In the genomic region with DNA sequence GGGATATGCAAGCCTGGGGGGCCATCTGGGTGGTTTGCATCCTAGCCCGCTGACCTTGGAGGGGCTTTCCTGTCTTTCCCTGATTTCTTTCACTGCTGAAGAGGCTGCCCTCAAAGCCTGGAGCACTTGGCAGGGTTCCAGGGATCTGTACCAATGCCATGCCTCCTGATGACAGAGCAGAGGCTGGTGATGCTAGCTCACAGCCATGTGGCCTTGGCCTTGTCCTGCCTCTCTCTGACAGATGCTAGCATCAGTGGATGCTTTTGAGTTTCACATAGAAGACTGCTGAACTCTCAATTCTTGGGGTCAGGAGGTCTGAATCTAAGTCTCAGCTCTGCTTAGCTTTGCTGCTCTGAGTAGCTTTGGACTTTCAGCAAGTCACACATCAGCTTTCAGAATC, we compare ENCODE assay signal across 9 cellular contexts. TPM values are rescaled to one million over a fixed set of nuclear protein-coding genes. Genes with fewer than 3 reads are reported as not detected.
DNase-seq lines count a peak whose midpoint lies in the region; ATAC-seq, FAIRE-seq and TF ChIP-seq lines count a peak whose summit lies in the region.
"Had no signal": no experiment of that assay in that cellular context is flagged by ENCODE, and none has a peak within 500 bp of the region (broad histone marks: within the 10 kb centered on the region; RNA-seq: fewer than 3 reads in every experiment).

No MANE protein-coding gene starts in this region.

- intact Hi-C loops in A673 (cut with micrococcal nuclease; ENCODE audit: unreplicated experiment) (no loop called here), pancreas (cut with DNase I) (no loop called here)

- H3K27me3 ChIP-seq in A673 (replicated peaks; ENCODE audit: insufficient read depth, low read depth, low read length, poor library complexity) = no peaks in the 10 kb centered on the region
- H3K27me3 ChIP-seq in pancreas = no peaks in the 10 kb centered on the region

- H3K27ac ChIP-seq in A673 (ENCODE audit: low read depth, low read length, poor library complexity, severe bottlenecking) (no peak overlapping the region), pancreas (no peak overlapping the region)

- FAIRE-seq in GM18507 (lab: Jason Lieb, UNC) = peak; percentile 67
- no peak for FAIRE-seq in pancreas (lab: Jason Lieb, UNC)

- no peaks in the 10 kb centered on the region for H3K9me3 ChIP-seq in A673 (ENCODE audit: low read depth, low read length, poor library complexity, severe bottlenecking)
- H3K9me3 ChIP-seq in pancreas = no peaks in the 10 kb centered on the region

- H3K36me3 ChIP-seq in A673 (ENCODE audit: insufficient read depth, low read length, poor library complexity, severe bottlenecking) = no peaks in the 10 kb centered on the region
- no peaks in the 10 kb centered on the region for H3K36me3 ChIP-seq in pancreas

- peaks cover 2% of the 10 kb centered on the region for H3K36me3 Mint-ChIP-seq in activated naive CD8-positive, alpha-beta T cell
- no peaks in the 10 kb centered on the region for H3K36me3 Mint-ChIP-seq in activated T-helper 17 cell treated with anti-CD3 and anti-CD28 coated beads, Interleukin-2, amount 50 U/mL, for 72 hours (ENCODE audit: low read depth)
- H3K36me3 Mint-ChIP-seq: mesothelial cell of epicardium had no signal

- ATAC-seq in HG03354 (IDR thresholded peaks at IDR 0.05; ENCODE audit: poor library complexity, severe bottlenecking, unreplicated experiment) (peak; percentile 45), pancreas (peak; percentile 37 to 68 (median 45))
- no peak for ATAC-seq in activated T-helper 17 cell treated with anti-CD3 and anti-CD28 coated beads, Interleukin-2, amount 50 U/mL, for 72 hours (replicated peaks)

- no peak overlapping the region for H3K27ac Mint-ChIP-seq in activated naive CD8-positive, alpha-beta T cell
- no peak overlapping the region for H3K27ac Mint-ChIP-seq in activated T-helper 17 cell treated with anti-CD3 and anti-CD28 coated beads, Interleukin-2, amount 50 U/mL, for 72 hours
- H3K27ac Mint-ChIP-seq: mesothelial cell of epicardium had no signal

- no peaks in the 10 kb centered on the region for H3K27me3 Mint-ChIP-seq in activated naive CD8-positive, alpha-beta T cell
- H3K27me3 Mint-ChIP-seq in activated T-helper 17 cell treated with anti-CD3 and anti-CD28 coated beads, Interleukin-2, amount 50 U/mL, for 72 hours = peaks cover 12% of the 10 kb centered on the region

- peaks cover 43% of the 10 kb centered on the region for H3K4me1 Mint-ChIP-seq in activated naive CD8-positive, alpha-beta T cell (ENCODE audit: low read depth)
- peaks cover 26% of the 10 kb centered on the region for H3K4me1 Mint-ChIP-seq in activated T-helper 17 cell treated with anti-CD3 and anti-CD28 coated beads, Interleukin-2, amount 50 U/mL, for 72 hours

- H3K9me3 Mint-ChIP-seq in activated naive CD8-positive, alpha-beta T cell (ENCODE audit: low read depth) = no peaks in the 10 kb centered on the region
- H3K9me3 Mint-ChIP-seq in activated T-helper 17 cell treated with anti-CD3 and anti-CD28 coated beads, Interleukin-2, amount 50 U/mL, for 72 hours = no peaks in the 10 kb centered on the region
- H3K9me3 Mint-ChIP-seq: mesothelial cell of epicardium had no signal

- CTCF ChIA-PET in A673 (lab: Charles Lee) = no interaction called here

- 88 to 100% methylated on average over 1 of the region's 1 CpG for WGBS in pancreas, 2 donors

- no TSS peak for BruUV-seq in A673 (replicated peaks; lab: Mats Ljungman, UMichigan)

- H3K4me1 ChIP-seq in A673 (ENCODE audit: insufficient read depth, low read length, poor library complexity, severe bottlenecking) (peaks cover 18% of the 10 kb centered on the region), pancreas (peaks cover 0 to 6% (median 0%) of the 10 kb centered on the region in 3 donors)

- H3K4me3 Mint-ChIP-seq in activated naive CD8-positive, alpha-beta T cell = peak overlapping the region; percentile 70
- no peak overlapping the region for H3K4me3 Mint-ChIP-seq in activated T-helper 17 cell treated with anti-CD3 and anti-CD28 coated beads, Interleukin-2, amount 50 U/mL, for 72 hours

- DNase-seq in A673 (ENCODE audit: low spot score) (peak; percentile 67), GM18507 (ENCODE audit: extremely low spot score, insufficient read length, low read depth) (no peak), pancreas (peak in 3 of 6 donors; percentile 34 to 66 (median 55)), NCI-H345 treated with DMSO at 0.1 percent for 48 hours (lab: John Stamatoyannopoulos, UW; ENCODE audit: unreplicated experiment) (no peak)
- DNase-seq in stimulated activated CD4-positive, alpha-beta T cell treated with anti-CD3 and anti-CD28 coated beads, Interleukin-4, amount 100 ng/mL, for 24 hours = no peak

- POLR2A ChIA-PET in A673 (lab: Charles Lee; ENCODE audit: low non-redundant PET) = no interaction called here

- H3K4me3 ChIP-seq in A673 (ENCODE audit: low read depth, low read length, poor library complexity, severe bottlenecking) (no peak overlapping the region), pancreas (no peak overlapping the region)

- TF ChIP-seq CTCF in A673 (conservative IDR thresholded peaks at IDR 0.05; ENCODE audit: low read depth, low read length) (no peak), pancreas (IDR thresholded peaks at IDR 0.05) (no peak)

RNA-seq across cellular contexts. Expression of a gene that starts 21.9 kb away (rescaled TPM):
- total RNA-seq in A673 (2021) (55.5 and 61.6 TPM in 2 replicates), pancreas (10 to 100 TPM; 22.7 to 45.3 (median 30.5) TPM)
- 10 to 100 TPM in 1 of 2 donors, 1 to 10 TPM in 1; 8.9 to 12.4 TPM for polyA plus RNA-seq in pancreas
- total RNA-seq in activated T-helper 17 cell treated with anti-CD3 and anti-CD28 coated beads, Interleukin-2, amount 50 U/mL, for 72 hours = 10 to 100 TPM; 14.8 to 21.9 TPM
